Comparison of ENCODE assay signal across 9 cellular contexts in genomic region chr14:44962573-44963528, GRCh38. TPM values are rescaled to one million over a fixed set of nuclear protein-coding genes. Genes with fewer than 3 reads are reported as not detected.
DNase-seq lines count a peak whose midpoint lies in the region; ATAC-seq and TF ChIP-seq lines count a peak whose summit lies in the region.
"Had no signal": no experiment of that assay in that cellular context is flagged by ENCODE, and none has a peak within 500 bp of the region (broad histone marks: within the 10 kb centered on the region; RNA-seq: fewer than 3 reads in every experiment).

No MANE protein-coding gene starts in this region.

- peak overlapping the region; percentile 64 to 92 (median 79); a peak in 21 of 22 replicates for H3K27ac ChIP-seq in BLaER1 treated with 17β-estradiol and CSF1 and Interleukin-3, amounts not matched to agents 10 nM and 100 nM

- no peak overlapping the region for H3K27ac Mint-ChIP-seq in activated T-helper 2 cell treated with anti-CD3 and anti-CD28 coated beads, Interferon-gamma antibody, Interleukin-2, Interleukin-4, amounts not matched to agents 10 μg/mL and 5 μg/mL and 100 μg/mL, durations not matched to agents 14 hours and 24 hours and 36 hours
- H3K27ac Mint-ChIP-seq: T-cell had no signal

- peak overlapping the region; percentile 74 to 90 (median 82) for H3K4me3 ChIP-seq in BLaER1 treated with 17β-estradiol and CSF1 and Interleukin-3, amounts not matched to agents 10 nM and 100 nM
- H3K4me3 ChIP-seq in LNCaP clone FGC (ENCODE audit: low read depth, low read length) (peak overlapping the region; percentile 85), skeletal muscle cell (ENCODE audit: low read depth, low read length) (peak overlapping the region; percentile 71)

- peaks cover 17% of the 10 kb centered on the region for H3K36me3 Mint-ChIP-seq in activated T-helper 2 cell treated with anti-CD3 and anti-CD28 coated beads, Interferon-gamma antibody, Interleukin-2, Interleukin-4, amounts not matched to agents 10 μg/mL and 5 μg/mL and 100 μg/mL, durations not matched to agents 14 hours and 24 hours and 36 hours (ENCODE audit: low read depth)

- intact Hi-C loops in activated T-helper 2 cell treated with anti-CD3 and anti-CD28 coated beads, Interferon-gamma antibody, Interleukin-2, Interleukin-4, amounts not matched to agents 10 μg/mL and 5 μg/mL and 100 μg/mL, durations not matched to agents 14 hours and 24 hours and 36 hours (cut with micrococcal nuclease) = loop anchor here (1.0 to 5.0 kb wide), 4 partner anchors 20 to 304 kb away; partner anchors contain the start of genes FKBP3 and MIS18BP1

- no peaks in the 10 kb centered on the region for H3K27me3 ChIP-seq in BLaER1 treated with 17β-estradiol and CSF1 and Interleukin-3, amounts not matched to agents 10 nM and 100 nM

- H3K4me3 Mint-ChIP-seq in activated T-helper 2 cell treated with anti-CD3 and anti-CD28 coated beads, Interferon-gamma antibody, Interleukin-2, Interleukin-4, amounts not matched to agents 10 μg/mL and 5 μg/mL and 100 μg/mL, durations not matched to agents 14 hours and 24 hours and 36 hours (ENCODE audit: low read depth) = no peak overlapping the region
- H3K4me3 Mint-ChIP-seq: T-cell had no signal

- H3K4me1 ChIP-seq in BLaER1 treated with 17β-estradiol and CSF1 and Interleukin-3, amounts not matched to agents 10 nM and 100 nM = peaks cover 25 to 76% (median 46%) of the 10 kb centered on the region in 10 experiments

- DNase-seq in LNCaP clone FGC (ENCODE audit: low read depth) = no peak
- DNase-seq in anterior cingulate cortex (lab: John Stamatoyannopoulos, UW) = peak in 42 of 58 donors; percentile 22 to 82 (median 65)
- peak; percentile 44 to 59 for DNase-seq in hippocampal formation (lab: John Stamatoyannopoulos, UW)
- no peak for DNase-seq in skeletal muscle cell (ENCODE audit: low read depth)
- DNase-seq in activated T-helper 2 cell treated with anti-CD3 and anti-CD28 coated beads, Interferon-gamma antibody, Interleukin-2, Interleukin-4, amounts not matched to agents 10 μg/mL and 5 μg/mL and 100 μg/mL, durations not matched to agents 14 hours and 24 hours and 36 hours (ENCODE audit: low spot score) = no peak

- no peaks in the 10 kb centered on the region for H3K27me3 Mint-ChIP-seq in activated T-helper 2 cell treated with anti-CD3 and anti-CD28 coated beads, Interferon-gamma antibody, Interleukin-2, Interleukin-4, amounts not matched to agents 10 μg/mL and 5 μg/mL and 100 μg/mL, durations not matched to agents 14 hours and 24 hours and 36 hours (ENCODE audit: low read depth)
- H3K27me3 Mint-ChIP-seq: T-cell had no signal

- H3K9me3 ChIP-seq in BLaER1 treated with 17β-estradiol and CSF1 and Interleukin-3, amounts not matched to agents 10 nM and 100 nM (replicated peaks in 1 of 11) = peaks cover 36 to 59% (median 56%) of the 10 kb centered on the region in 11 experiments

- no peak for TF ChIP-seq CTCF in LNCaP clone FGC (IDR thresholded peaks at IDR 0.05; ENCODE audit: control insufficient read depth, extremely low read depth, insufficient read depth)

- H3K9me3 Mint-ChIP-seq in activated T-helper 2 cell treated with anti-CD3 and anti-CD28 coated beads, Interferon-gamma antibody, Interleukin-2, Interleukin-4, amounts not matched to agents 10 μg/mL and 5 μg/mL and 100 μg/mL, durations not matched to agents 14 hours and 24 hours and 36 hours = no peaks in the 10 kb centered on the region

- peaks cover 0 to 27% (median 7%) of the 10 kb centered on the region in 11 experiments; a peak in 12 of 22 replicates for H3K36me3 ChIP-seq in BLaER1 treated with 17β-estradiol and CSF1 and Interleukin-3, amounts not matched to agents 10 nM and 100 nM

- peak overlapping the region; percentile 63 to 91 (median 83) for H3K9ac ChIP-seq in BLaER1 treated with 17β-estradiol and CSF1 and Interleukin-3, amounts not matched to agents 10 nM and 100 nM

- peak overlapping the region; percentile 75 to 92 (median 82) for H3K4me2 ChIP-seq in BLaER1 treated with 17β-estradiol and CSF1 and Interleukin-3, amounts not matched to agents 10 nM and 100 nM

- peak; percentile 0 for ATAC-seq in GM18870 (IDR thresholded peaks at IDR 0.05; ENCODE audit: unreplicated experiment)
- no peak for ATAC-seq in HG02884 (IDR thresholded peaks at IDR 0.05; ENCODE audit: unreplicated experiment)

- H3K4me1 Mint-ChIP-seq in activated T-helper 2 cell treated with anti-CD3 and anti-CD28 coated beads, Interferon-gamma antibody, Interleukin-2, Interleukin-4, amounts not matched to agents 10 μg/mL and 5 μg/mL and 100 μg/mL, durations not matched to agents 14 hours and 24 hours and 36 hours (ENCODE audit: low read depth) = peaks cover 48% of the 10 kb centered on the region

- peaks cover 0 to 29% (median 4%) of the 10 kb centered on the region in 11 experiments; a peak in 9 of 22 replicates for H4K20me1 ChIP-seq in BLaER1 treated with 17β-estradiol and CSF1 and Interleukin-3, amounts not matched to agents 10 nM and 100 nM

RNA-seq across cellular contexts. Expression of gene TOGARAM1, which starts 0.9 kb away (rescaled TPM):
- total RNA-seq in activated T-helper 2 cell treated with anti-CD3 and anti-CD28 coated beads, Interferon-gamma antibody, Interleukin-2, Interleukin-4, amounts not matched to agents 10 μg/mL and 5 μg/mL and 100 μg/mL, durations not matched to agents 14 hours and 24 hours and 36 hours = 7.3 and 11.1 TPM in 2 replicates

RNA-seq across cellular contexts. Expression of gene KLHL28, which starts 1.1 kb away (rescaled TPM):
- total RNA-seq in activated T-helper 2 cell treated with anti-CD3 and anti-CD28 coated beads, Interferon-gamma antibody, Interleukin-2, Interleukin-4, amounts not matched to agents 10 μg/mL and 5 μg/mL and 100 μg/mL, durations not matched to agents 14 hours and 24 hours and 36 hours = 17.3 and 17.4 TPM in 2 replicates

Comparison
In these comparisons a context has a peak if more than half of its experiments do, and no peak if none do; other contexts are left out.
1. DNase-seq: peak in anterior cingulate cortex (42 of 58) and hippocampal formation (2 of 2); none in LNCaP clone FGC (single experiment), skeletal muscle cell (single experiment) and activated T-helper 2 cell treated with anti-CD3 and anti-CD28 coated beads, Interferon-gamma antibody, Interleukin-2, Interleukin-4, amounts not matched to agents 10 μg/mL and 5 μg/mL and 100 μg/mL, durations not matched to agents 14 hours and 24 hours and 36 hours (single experiment).
2. Peak in every context shown above with its lines, with median percentiles within 50 percentile points of each other: H3K4me3 ChIP-seq.